ENCODE assay signal across 12 cellular contexts in the genomic region with DNA sequence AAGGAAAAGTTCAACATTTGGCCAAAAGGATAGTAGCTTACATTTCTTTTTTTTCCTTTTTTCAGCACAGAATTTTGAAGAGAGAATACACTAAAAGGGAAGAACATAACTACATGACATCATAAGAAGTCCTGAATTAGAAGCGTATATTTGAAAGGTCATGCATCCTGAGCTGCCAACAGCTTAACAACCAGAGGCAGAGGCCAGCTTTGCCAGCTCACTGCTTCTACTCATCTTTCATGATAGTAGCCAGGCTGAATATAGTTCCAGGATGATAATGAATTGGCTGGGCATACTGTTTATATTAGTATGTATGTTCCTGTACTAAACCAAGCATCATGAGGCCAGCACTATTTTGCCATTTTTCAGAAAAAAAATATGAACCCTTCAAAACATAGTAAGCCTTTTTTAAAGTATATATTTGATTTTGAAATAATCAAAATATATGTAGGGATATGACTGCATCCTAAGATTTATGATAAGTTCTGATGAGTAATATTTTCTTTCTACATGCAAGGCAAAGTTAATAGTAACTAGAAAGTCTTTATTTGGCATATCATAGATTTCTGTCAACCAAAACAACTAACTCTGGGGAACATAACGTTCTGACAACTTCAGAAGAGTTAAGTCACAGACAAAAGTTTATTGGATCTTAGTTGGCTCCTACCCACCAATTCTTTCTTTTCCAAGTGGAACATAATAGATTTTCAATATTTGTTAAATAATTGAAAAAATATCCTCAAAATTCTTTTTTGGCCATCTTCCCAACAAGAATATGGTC.
DNase-seq lines count a peak whose midpoint lies in the region; ATAC-seq and TF ChIP-seq lines count a peak whose summit lies in the region.
"Had no signal": no experiment of that assay in that cellular context is flagged by ENCODE, and none has a peak within 500 bp of the region (broad histone marks: within the 10 kb centered on the region; RNA-seq: fewer than 3 reads in every experiment).

No MANE protein-coding gene starts in this region.

- no CpG with 5 or more reads among the region's 2 CpGs for WGBS in IMR-90 (ENCODE audit: extremely low coverage in 2 of 2, insufficient read length in 1 of 2), 2 experiments
- 76 to 78% methylated on average over 2 of the region's 2 CpGs for WGBS in sigmoid colon, 2 donors

- no peak overlapping the region for H3K4ac ChIP-seq in IMR-90 (ENCODE audit: low read depth, low read length)

- H3K4me1 ChIP-seq in IMR-90 (ENCODE audit: control insufficient read depth, insufficient read depth, low read length) (no peaks in the 10 kb centered on the region), sigmoid colon (peaks cover 0 to 25% (median 20%) of the 10 kb centered on the region in 4 donors), colonic mucosa (no peaks in the 10 kb centered on the region)
- H3K4me1 ChIP-seq: HAP-1 had no signal

- H2AK5ac ChIP-seq in IMR-90 (ENCODE audit: low read depth, low read length), result no peak overlapping the region

- H3K4me3 ChIP-seq in IMR-90 (ENCODE audit: insufficient read depth, low read depth, low read length), result no peak overlapping the region
- no peak overlapping the region for H3K4me3 ChIP-seq in fibroblast of villous mesenchyme (ENCODE audit: low read depth, low read length)
- no peak overlapping the region for H3K4me3 ChIP-seq in sigmoid colon
- no peak overlapping the region for H3K4me3 ChIP-seq in colonic mucosa
- H3K4me3 ChIP-seq: HAP-1 had no signal

- no peak overlapping the region for H2AK9ac ChIP-seq in IMR-90 (replicated peaks; ENCODE audit: low read depth, low read length, poor library complexity)

- TF ChIP-seq POLR2A in IMR-90 (IDR thresholded peaks at IDR 0.05; ENCODE audit: low read depth, low read length) (no peak), sigmoid colon (IDR thresholded peaks at IDR 0.05) (no peak)

- TF ChIP-seq RAD21 in IMR-90 (IDR thresholded peaks at IDR 0.05; ENCODE audit: low read length), result no peak

- no peak overlapping the region for H4K8ac ChIP-seq in IMR-90 (ENCODE audit: low read depth in 2 of 2, low read length in 2 of 2)

- H3K56ac ChIP-seq in IMR-90 (ENCODE audit: extremely low read depth, insufficient read depth, low read length), result no peak overlapping the region

- DNase-seq in IMR-90, result peak; percentile 33
- DNase-seq in fibroblast of villous mesenchyme (ENCODE audit: low read depth), result peak; percentile 26
- DNase-seq in sigmoid colon, result no peak
- DNase-seq in colonic mucosa, result no peak
- DNase-seq in T1000 (lab: John Stamatoyannopoulos, UW), result no peak
- no peak for DNase-seq in ecto neural progenitor cell (ENCODE audit: low spot score)
- DNase-seq: activated CD4-positive, alpha-beta T cell treated with anti-CD3 and anti-CD28 coated beads, Interleukin-2, amount 50 U/mL, for 48 hours; CD4-positive, alpha-beta T cell; stimulated activated naive CD8-positive, alpha-beta T cell treated with anti-CD3 and anti-CD28 coated beads, Interleukin-15, amount 100 ng/mL, for 72 hours had no signal

- H3K9ac ChIP-seq in IMR-90 (ENCODE audit: low read depth, low read length) (no peak overlapping the region), colonic mucosa (ENCODE audit: low read depth in 2 of 2, low read length in 2 of 2) (no peak overlapping the region)

- no peak overlapping the region for H2BK5ac ChIP-seq in IMR-90 (ENCODE audit: low read depth, low read length, poor library complexity, severe bottlenecking)

- H3K4me2 ChIP-seq in IMR-90 (ENCODE audit: low read depth, low read length), result no peak overlapping the region

- no peak overlapping the region for H3K18ac ChIP-seq in IMR-90 (ENCODE audit: low read depth, low read length)

- H3K36me3 ChIP-seq in IMR-90 (ENCODE audit: control insufficient read depth, insufficient read depth, low read length) (no peaks in the 10 kb centered on the region), sigmoid colon (no peaks in the 10 kb centered on the region), colonic mucosa (no peaks in the 10 kb centered on the region)
- H3K36me3 ChIP-seq: HAP-1 had no signal

- H4K20me1 ChIP-seq in IMR-90 (ENCODE audit: insufficient read depth, low read length), result no peaks in the 10 kb centered on the region

- TF ChIP-seq CTCF in IMR-90 (conservative IDR thresholded peaks at IDR 0.05; ENCODE audit: low read depth, low read length) (no peak), fibroblast of villous mesenchyme (IDR thresholded peaks at IDR 0.05; ENCODE audit: insufficient read depth, low read depth, low read length) (no peak), sigmoid colon (IDR thresholded peaks at IDR 0.05) (no peak), colonic mucosa (IDR thresholded peaks at IDR 0.05) (no peak)

- no peak overlapping the region for H4K91ac ChIP-seq in IMR-90 (ENCODE audit: insufficient read depth, low read depth, low read length)

- H3K9me1 ChIP-seq in IMR-90 (ENCODE audit: insufficient read depth, low read length), result no peaks in the 10 kb centered on the region

- no peak overlapping the region for H3K14ac ChIP-seq in IMR-90 (replicated peaks; ENCODE audit: low read depth, low read length)

- no peaks in the 10 kb centered on the region for H3K79me1 ChIP-seq in IMR-90 (ENCODE audit: low read depth in 1 of 2, low read length in 2 of 2)

- no peak overlapping the region for H3K23ac ChIP-seq in IMR-90 (ENCODE audit: low read depth, low read length)

- no peak overlapping the region for H4K5ac ChIP-seq in IMR-90 (ENCODE audit: low read depth, low read length)

- no peaks in the 10 kb centered on the region for H3K9me3 ChIP-seq in IMR-90 (ENCODE audit: control insufficient read depth, insufficient read depth, low read length)
- no peaks in the 10 kb centered on the region for H3K9me3 ChIP-seq in sigmoid colon
- H3K9me3 ChIP-seq in colonic mucosa, result no peaks in the 10 kb centered on the region
- H3K9me3 ChIP-seq: HAP-1 had no signal

- no peak overlapping the region for H2AFZ ChIP-seq in IMR-90 (replicated peaks; ENCODE audit: low read length, poor library complexity)

- intact Hi-C loops in IMR-90 (cut with micrococcal nuclease), result no loop called here
- intact Hi-C loops in sigmoid colon (cut with DNase I), result no loop called here
- intact Hi-C loops in colonic mucosa (cut with DNase I), result no loop called here

- CTCF ChIA-PET in IMR-90 (lab: Yijun Ruan, JAX), result no interaction called here

- BruUV-seq in IMR-90 (replicated peaks; lab: Mats Ljungman, UMichigan), result no TSS peak

- no peak overlapping the region for H2BK20ac ChIP-seq in IMR-90 (ENCODE audit: low read depth, low read length)

- TF ChIP-seq EP300 in sigmoid colon (IDR thresholded peaks at IDR 0.05), result peak in 2 of 4 donors; percentile 57 to 59

- dilution Hi-C loops in IMR-90 (cut with HindIII; ENCODE audit: low sequenced_read_pairs, unreplicated experiment), result no loop called here

- no peak overlapping the region for H2BK120ac ChIP-seq in IMR-90 (ENCODE audit: low read depth, low read length)

- POLR2A ChIA-PET in IMR-90 (lab: Charles Lee; ENCODE audit: unreplicated experiment), result no interaction called here

- H3K27me3 ChIP-seq in IMR-90 (ENCODE audit: control insufficient read depth, insufficient read depth, low read length) (no peaks in the 10 kb centered on the region), sigmoid colon (no peaks in the 10 kb centered on the region), colonic mucosa (no peaks in the 10 kb centered on the region)

- in situ Hi-C loops in IMR-90 (cut with MboI; ENCODE audit: low sequenced_read_pairs), result loop anchor here (25.0 kb wide), 1 partner anchor 835 kb away; no protein-coding TSS in a partner anchor

- ATAC-seq in IMR-90 (ENCODE audit: low read depth) (peak; percentile 37), SK-N-SH treated with all-trans-retinoic acid at 6 μM for 48 hours (peak; percentile 87)
- ATAC-seq: stimulated activated naive CD8-positive, alpha-beta T cell treated with anti-CD3 and anti-CD28 coated beads, Interleukin-15, amount 100 ng/mL, for 72 hours had no signal

- H3K27ac ChIP-seq in IMR-90 (ENCODE audit: insufficient read depth, low read length) (no peak overlapping the region), sigmoid colon (peak overlapping the region in 3 of 4 donors; percentile 33 to 67 (median 51)), colonic mucosa (no peak overlapping the region)
- H3K27ac ChIP-seq: epithelial cell of prostate had no signal

- H2BK15ac ChIP-seq in IMR-90 (ENCODE audit: low read depth, low read length), result no peak overlapping the region

TF ChIP-seq in IMR-90, 13 proteins besides CTCF, POLR2A, EP300 and RAD21:
- TF ChIP-seq MAFK (IDR thresholded peaks at IDR 0.05; ENCODE audit: low read depth, low read length), result no peak
- no peak for TF ChIP-seq FOS (IDR thresholded peaks at IDR 0.05; ENCODE audit: low read depth, low read length)
- TF ChIP-seq MXI1 (IDR thresholded peaks at IDR 0.05; ENCODE audit: borderline replicate concordance, low read depth, low read length), result no peak
- TF ChIP-seq MAZ (IDR thresholded peaks at IDR 0.05; ENCODE audit: borderline replicate concordance, low read depth, low read length), result no peak
TF ChIP-seq in IMR-90: peak in this region for 0.

TF ChIP-seq in SK-N-SH treated with all-trans-retinoic acid at 6 μM for 48 hours, 23 proteins besides CTCF, POLR2A, EP300 and RAD21 (continues in another document):
- no peak for TF ChIP-seq ISL1 (CRISPR knock-in tag; IDR thresholded peaks at IDR 0.05)
- TF ChIP-seq, protein P1, sequence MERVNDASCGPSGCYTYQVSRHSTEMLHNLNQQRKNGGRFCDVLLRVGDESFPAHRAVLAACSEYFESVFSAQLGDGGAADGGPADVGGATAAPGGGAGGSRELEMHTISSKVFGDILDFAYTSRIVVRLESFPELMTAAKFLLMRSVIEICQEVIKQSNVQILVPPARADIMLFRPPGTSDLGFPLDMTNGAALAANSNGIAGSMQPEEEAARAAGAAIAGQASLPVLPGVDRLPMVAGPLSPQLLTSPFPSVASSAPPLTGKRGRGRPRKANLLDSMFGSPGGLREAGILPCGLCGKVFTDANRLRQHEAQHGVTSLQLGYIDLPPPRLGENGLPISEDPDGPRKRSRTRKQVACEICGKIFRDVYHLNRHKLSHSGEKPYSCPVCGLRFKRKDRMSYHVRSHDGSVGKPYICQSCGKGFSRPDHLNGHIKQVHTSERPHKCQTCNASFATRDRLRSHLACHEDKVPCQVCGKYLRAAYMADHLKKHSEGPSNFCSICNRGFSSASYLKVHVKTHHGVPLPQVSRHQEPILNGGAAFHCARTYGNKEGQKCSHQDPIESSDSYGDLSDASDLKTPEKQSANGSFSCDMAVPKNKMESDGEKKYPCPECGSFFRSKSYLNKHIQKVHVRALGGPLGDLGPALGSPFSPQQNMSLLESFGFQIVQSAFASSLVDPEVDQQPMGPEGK (CRISPR knock-in tag; IDR thresholded peaks at IDR 0.05; ENCODE audit: borderline replicate concordance), result no peak
- TF ChIP-seq ZNF565 (CRISPR knock-in tag; conservative IDR thresholded peaks at IDR 0.05; ENCODE audit: low read depth), result no peak

Comparison
In these comparisons a context has a peak if more than half of its experiments do, and no peak if none do; other contexts are left out.
1. DNase-seq: peak in IMR-90 (single experiment) and fibroblast of villous mesenchyme (single experiment); none in sigmoid colon (single experiment), colonic mucosa (single experiment), T1000 (single experiment) and ecto neural progenitor cell (single experiment).
2. H3K27ac ChIP-seq: peak in sigmoid colon (3 of 4); none in IMR-90 (single experiment) and colonic mucosa (single experiment).